Comparison of ENCODE assay signal across 8 cellular contexts in genomic region chr14:68816183-68816942, GRCh38. TPM values are rescaled to one million over a fixed set of nuclear protein-coding genes. Genes with fewer than 3 reads are reported as not detected.
DNase-seq lines count a peak whose midpoint lies in the region; ATAC-seq and TF ChIP-seq lines count a peak whose summit lies in the region.

No MANE protein-coding gene starts in this region.

- ATAC-seq in GM18870 (IDR thresholded peaks at IDR 0.05; ENCODE audit: unreplicated experiment) (peak; percentile 35), HG03159 (IDR thresholded peaks at IDR 0.05; ENCODE audit: unreplicated experiment) (peak; percentile 53)

- H3K4me3 ChIP-seq in AG09309 (ENCODE audit: control insufficient read depth, low read depth, low read length), result peak overlapping the region; percentile 25

- DNase-seq in AG09309 (ENCODE audit: low read depth) (no peak), NCI-H345 treated with DMSO at 0.1 percent for 48 hours (lab: John Stamatoyannopoulos, UW; ENCODE audit: unreplicated experiment) (peak; percentile 54), cerebellum (ENCODE audit: low spot score) (peak; percentile 84)
- peak; percentile 85 to 88 for DNase-seq in activated CD4-positive, alpha-beta T cell treated with anti-CD3 and anti-CD28 coated beads for 24 hours (ENCODE audit: low read depth in 2 of 2)
- peak in 3 of 4 experiments; percentile 82 to 85 (median 85) for DNase-seq in stimulated activated CD4-positive, alpha-beta T cell treated with anti-CD3 and anti-CD28 coated beads, Interleukin-1b, Interleukin-23, amount 100 ng/mL, for 24 hours (ENCODE audit: low read depth in 4 of 4, low spot score in 1 of 4)

- no peaks in the 10 kb centered on the region for H3K27me3 ChIP-seq in layer of hippocampus (ENCODE audit: control insufficient read depth, insufficient read depth, low read length)

- H3K27ac ChIP-seq in layer of hippocampus (ENCODE audit: low read depth, low read length), result peak overlapping the region; percentile 98

- peak; percentile 84 for TF ChIP-seq CTCF in AG09309 (IDR thresholded peaks at IDR 0.05; ENCODE audit: control insufficient read depth, insufficient read depth, low read depth, low read length, missing control alignments)

RNA-seq across cellular contexts. Expression of gene ZFP36L1, which starts 23.5 kb away (rescaled TPM):
- 26.4 TPM for total RNA-seq in cerebellum
